8 cellular contexts compared by ENCODE assay signal in the genomic region with DNA sequence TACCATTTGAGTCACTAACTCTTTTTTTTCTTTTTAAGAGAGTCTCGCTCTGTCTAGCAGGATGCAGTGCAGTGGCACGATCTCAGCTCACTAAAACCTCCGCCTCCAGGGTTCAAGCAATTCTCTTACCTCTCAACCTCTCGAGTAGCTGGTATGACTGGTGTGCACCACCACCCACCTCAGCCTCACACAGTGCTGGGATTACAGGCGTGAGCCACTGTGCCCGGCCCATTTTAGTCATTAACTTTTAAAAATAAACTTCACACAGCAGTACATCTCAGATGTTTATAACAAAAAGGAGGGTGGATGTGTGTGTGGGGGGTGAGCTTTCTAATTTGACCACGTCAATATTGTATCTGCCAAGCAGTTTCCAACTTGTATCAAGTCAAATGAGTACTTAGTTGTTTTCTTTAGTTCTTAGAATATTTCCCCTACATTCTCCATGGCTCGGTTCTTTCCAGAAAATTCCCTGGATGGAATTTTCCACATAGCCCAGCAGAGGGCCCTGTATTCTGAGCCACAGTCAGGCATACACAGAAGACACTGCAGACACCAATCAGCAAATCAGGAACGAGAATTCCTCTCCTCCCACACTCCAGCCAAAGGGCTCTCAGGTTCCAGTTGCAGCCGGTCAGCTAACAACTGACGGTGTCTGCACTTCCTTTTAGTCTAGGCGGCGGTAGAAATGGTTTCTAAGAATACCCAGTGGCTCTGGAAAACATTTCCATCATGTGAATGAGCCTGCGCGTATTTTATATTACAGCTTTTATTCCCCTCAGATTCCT. TPM values are rescaled to one million over a fixed set of nuclear protein-coding genes. Genes with fewer than 3 reads are reported as not detected.
DNase-seq lines count a peak whose midpoint lies in the region; ATAC-seq and TF ChIP-seq lines count a peak whose summit lies in the region.

No MANE protein-coding gene starts in this region.

- H3K4me3 ChIP-seq in PC-9, result no peak overlapping the region
- H3K4me3 ChIP-seq in coronary artery, result no peak overlapping the region
- no peak overlapping the region for H3K4me3 ChIP-seq in stomach
- H3K4me3 ChIP-seq in CD8-positive, alpha-beta T cell (ENCODE audit: low read depth, low read length), result no peak overlapping the region

- H3K27me3 ChIP-seq in PC-9 (ENCODE audit: insufficient read depth, low read depth), result no peaks in the 10 kb centered on the region
- no peaks in the 10 kb centered on the region for H3K27me3 ChIP-seq in stomach
- H3K27me3 ChIP-seq in CD8-positive, alpha-beta T cell (ENCODE audit: insufficient read depth, low read length), result no peaks in the 10 kb centered on the region

- no peak overlapping the region for H3K27ac Mint-ChIP-seq in CD8-positive, alpha-beta T cell

- H3K4me1 Mint-ChIP-seq in CD8-positive, alpha-beta T cell (ENCODE audit: low read depth), result no peaks in the 10 kb centered on the region

- no peaks in the 10 kb centered on the region for H3K79me2 ChIP-seq in PC-9 (ENCODE audit: low read depth)

- no TSS peak for BruUV-seq in PC-9 (replicated peaks; lab: Mats Ljungman, UMichigan)

- 24 to 43% (median 27%) methylated on average over 15 of the region's 15 CpGs for WGBS in stomach, 5 donors

- H3K27ac ChIP-seq in PC-9 (no peak overlapping the region), coronary artery (peak overlapping the region; percentile 46 to 82), stomach (peak overlapping the region in 4 of 5 donors; percentile 49 to 80 (median 73))
- H3K27ac ChIP-seq in CD8-positive, alpha-beta T cell (ENCODE audit: low read depth, low read length), result no peak overlapping the region

- H3K36me3 ChIP-seq in PC-9 (ENCODE audit: low read depth) (no peaks in the 10 kb centered on the region), stomach (no peaks in the 10 kb centered on the region)
- H3K36me3 ChIP-seq in CD8-positive, alpha-beta T cell (ENCODE audit: insufficient read depth, low read length), result no peaks in the 10 kb centered on the region

- H3K9me2 ChIP-seq in PC-9 (ENCODE audit: insufficient read depth), result no peaks in the 10 kb centered on the region

- peak; percentile 39; the same call in 1 of the 2 replicates for TF ChIP-seq CTCF in PC-9 (conservative IDR thresholded peaks at IDR 0.05)
- peak; percentile 35 for TF ChIP-seq CTCF in coronary artery (IDR thresholded peaks at IDR 0.05)
- TF ChIP-seq CTCF in stomach (IDR thresholded peaks at IDR 0.05), result peak in 5 of 7 experiments; percentile 20 to 69 (median 53)
- no peak for TF ChIP-seq CTCF in CD8-positive, alpha-beta T cell (IDR thresholded peaks at IDR 0.05)

- no peaks in the 10 kb centered on the region for H3F3A ChIP-seq in PC-9 (ENCODE audit: insufficient read depth, low read depth)

- no peaks in the 10 kb centered on the region for H3K36me3 Mint-ChIP-seq in CD8-positive, alpha-beta T cell

- CTCF ChIA-PET in PC-9 (lab: Charles Lee), result no interaction called here
- CTCF ChIA-PET in CD8-positive, alpha-beta T cell (lab: Charles Lee), result interaction anchor here (1.5 kb wide), 1 partner anchor 18 kb away, joined by 3 read pairs; no protein-coding TSS in a partner anchor

- peak overlapping the region; percentile 53 for H3K4me2 ChIP-seq in PC-9

- intact Hi-C loops in PC-9 (cut with micrococcal nuclease; ENCODE audit: unreplicated experiment), result no loop called here
- intact Hi-C loops in left colon (cut with DNase I, micrococcal nuclease), result no loop called here
- intact Hi-C loops in stomach (cut with DNase I; ENCODE audit: low total_unique reads), result no loop called here
- intact Hi-C loops in CD8-positive, alpha-beta T cell (cut with DNase I, micrococcal nuclease), result no loop called here

- no peak overlapping the region for H2AFZ ChIP-seq in PC-9

- POLR2A ChIA-PET in PC-9 (lab: Charles Lee; ENCODE audit: unreplicated experiment), result no interaction called here
- POLR2A ChIA-PET in CD8-positive, alpha-beta T cell (lab: Charles Lee), result no interaction called here

- no peaks in the 10 kb centered on the region for H4K20me1 ChIP-seq in PC-9 (ENCODE audit: insufficient read depth)

- TF ChIP-seq EP300 in stomach (IDR thresholded peaks at IDR 0.05), result no peak

- H3K4me3 Mint-ChIP-seq in CD8-positive, alpha-beta T cell, result no peak overlapping the region

- H3K9me3 Mint-ChIP-seq in CD8-positive, alpha-beta T cell, result no peaks in the 10 kb centered on the region

- H3K27me3 Mint-ChIP-seq in CD8-positive, alpha-beta T cell (ENCODE audit: low read depth), result no peaks in the 10 kb centered on the region

- no peaks in the 10 kb centered on the region for H3K9me3 ChIP-seq in PC-9 (ENCODE audit: insufficient read depth, low read depth)
- H3K9me3 ChIP-seq in stomach, result peaks cover 0 to 11% (median 0%) of the 10 kb centered on the region in 4 donors
- no peaks in the 10 kb centered on the region for H3K9me3 ChIP-seq in CD8-positive, alpha-beta T cell (ENCODE audit: low read length)

- no peak for TF ChIP-seq POLR2A in stomach (IDR thresholded peaks at IDR 0.05)

- H3K4me1 ChIP-seq in PC-9 (replicated peaks; ENCODE audit: insufficient read depth) (no peaks in the 10 kb centered on the region), stomach (peaks cover 0 to 4% (median 0%) of the 10 kb centered on the region in 4 donors)
- H3K4me1 ChIP-seq in CD8-positive, alpha-beta T cell (ENCODE audit: insufficient read depth, low read length), result no peaks in the 10 kb centered on the region

- peak; percentile 100 for ATAC-seq in left colon
- no peak for ATAC-seq in CD8-positive, alpha-beta T cell

- DNase-seq in DMS 273 treated with DMSO at 0.1 percent for 48 hours (lab: John Stamatoyannopoulos, UW) (peak; percentile 79), LHCN-M2 (ENCODE audit: low read depth) (peak; percentile 91), PC-9 (peak; percentile 50 to 59), coronary artery (ENCODE audit: low spot score) (peak; percentile 85), left colon (peak; percentile 47 to 85), stomach (peak; percentile 69)
- no peak for DNase-seq in activated CD8-positive, alpha-beta memory T cell treated with anti-CD3 and anti-CD28 coated beads, Interleukin-2, amount 50 U/mL, for 4 hours
- no peak for DNase-seq in CD8-positive, alpha-beta T cell

RNA-seq across cellular contexts. Expression of gene ARAF, which starts 20.1 kb away (rescaled TPM):
- total RNA-seq in LHCN-M2 (2014; rRNA removed) (28.0 and 34.0 TPM in 2 replicates), PC-9 (2021) (27.3 and 31.1 TPM in 2 replicates), left colon (100 to 1,000 TPM in 1 of 2 donors, 10 to 100 TPM in 1; 88.8 to 106 TPM), stomach (100 to 1,000 TPM in 2 of 5 donors, 10 to 100 TPM in 3; 19.6 to 142 (median 47.8) TPM)
- polyA plus RNA-seq in LHCN-M2 (2012), result 46.2 TPM
- polyA plus RNA-seq in stomach, result 10 to 100 TPM; 38.7 to 67.8 (median 49.9) TPM
- 100 to 1,000 TPM; 125 to 134 TPM for total RNA-seq in CD8-positive, alpha-beta T cell

RNA-seq across cellular contexts. Expression of gene TIMP1, which starts 41.3 kb away (rescaled TPM):
- 463 and 505 TPM in 2 replicates for total RNA-seq in LHCN-M2 (2014; rRNA removed)
- polyA plus RNA-seq in LHCN-M2 (2012), result 841 TPM
- total RNA-seq in PC-9 (2021), result 48.6 and 59.5 TPM in 2 replicates
- total RNA-seq in left colon, result 10 to 100 TPM; 35.1 to 80.1 TPM
- total RNA-seq in stomach, result 100 to 1,000 TPM in 1 of 5 donors, 10 to 100 TPM in 4; 40.0 to 159 (median 93.3) TPM
- polyA plus RNA-seq in stomach, result 100 to 1,000 TPM in 2 of 3 donors, 10 to 100 TPM in 1; 86.0 to 237 (median 103) TPM
- total RNA-seq in CD8-positive, alpha-beta T cell, result 10 to 100 TPM; 16.1 to 17.4 TPM

RNA-seq across cellular contexts. Expression of gene ZNF41, which starts 57.9 kb away (rescaled TPM):
- 9.1 and 9.4 TPM in 2 replicates for total RNA-seq in LHCN-M2 (2014; rRNA removed)
- 2.1 TPM for polyA plus RNA-seq in LHCN-M2 (2012)
- total RNA-seq in PC-9 (2021), result 1.8 and 3.1 TPM in 2 replicates
- total RNA-seq in left colon, result 10 to 100 TPM; 12.8 to 14.1 TPM
- 10 to 100 TPM in 1 of 5 donors, 1 to 10 TPM in 4; 1.2 to 13.4 (median 6.4) TPM for total RNA-seq in stomach
- 1 to 10 TPM; 1.8 to 3.7 (median 2.4) TPM for polyA plus RNA-seq in stomach
- 1 to 10 TPM; 2.9 to 4.9 TPM for total RNA-seq in CD8-positive, alpha-beta T cell

Comparison
In these comparisons a context has a peak if more than half of its experiments do, and no peak if none do; other contexts are left out.
1. DNase-seq: peak in DMS 273 treated with DMSO at 0.1 percent for 48 hours (single experiment), LHCN-M2 (single experiment), PC-9 (2 of 2), coronary artery (single experiment), left colon (2 of 2) and stomach (single experiment); none in activated CD8-positive, alpha-beta memory T cell treated with anti-CD3 and anti-CD28 coated beads, Interleukin-2, amount 50 U/mL, for 4 hours (single experiment) and CD8-positive, alpha-beta T cell (0 of 7).
2. H3K27ac ChIP-seq: peak in coronary artery (2 of 2) and stomach (4 of 5); none in PC-9 (single experiment) and CD8-positive, alpha-beta T cell (single experiment).